Comparison of ENCODE assay signal across 22 cellular contexts in genomic region chrX:19687395-19687794, GRCh38.
DNase-seq lines count a peak whose midpoint lies in the region; ATAC-seq and TF ChIP-seq lines count a peak whose summit lies in the region.
"Had no signal": no experiment of that assay in that cellular context is flagged by ENCODE, and none has a peak within 500 bp of the region (broad histone marks: within the 10 kb centered on the region; RNA-seq: fewer than 3 reads in every experiment).

No MANE protein-coding gene starts in this region.

- H3K9me2 ChIP-seq in SK-N-SH, result no peaks in the 10 kb centered on the region

- no peak overlapping the region for H3K4me3 Mint-ChIP-seq in CD4-positive, alpha-beta memory T cell
- H3K4me3 Mint-ChIP-seq in T-cell, result no peak overlapping the region
- no peak overlapping the region for H3K4me3 Mint-ChIP-seq in memory B cell
- no peak overlapping the region for H3K4me3 Mint-ChIP-seq in activated T-cell treated with anti-CD3 and anti-CD28 coated beads, Interleukin-2, amount 50 U/mL, for 4 hours

- peak; percentile 10 for DNase-seq in SK-N-SH
- no peak for DNase-seq in CD4-positive, alpha-beta memory T cell
- no peak for DNase-seq in T-cell
- no peak for DNase-seq in memory B cell (ENCODE audit: low spot score in 2 of 2)
- DNase-seq in activated T-cell treated with anti-CD3 and anti-CD28 coated beads, Interleukin-2, amount 50 U/mL, for 4 hours, result no peak
- no peak for DNase-seq in NCI-H526 (lab: John Stamatoyannopoulos, UW)
- DNase-seq: DMS153; GDM1; Kasumi-1; MG63; NCI-H1092; NCI-H1436; NCI-H187 treated with DMSO at 0.1 percent for 48 hours; NCI-H2107; NCI-H510A; NCI-H774; NK-92 treated with Interleukin-12 subunit alpha and Interleukin-12 subunit beta, amount 100 ng/mL, for 24 hours; SHP77 treated with DMSO at 0.1 percent for 48 hours had no signal

- H3K4me1 Mint-ChIP-seq in CD4-positive, alpha-beta memory T cell, result peaks cover 39 to 59% (median 51%) of the 10 kb centered on the region in 4 donors
- H3K4me1 Mint-ChIP-seq in T-cell, result peaks cover 40 to 64% (median 56%) of the 10 kb centered on the region in 3 donors
- H3K4me1 Mint-ChIP-seq in memory B cell, result peaks cover 19% of the 10 kb centered on the region
- H3K4me1 Mint-ChIP-seq in activated T-cell treated with anti-CD3 and anti-CD28 coated beads, Interleukin-2, amount 50 U/mL, for 4 hours (ENCODE audit: low read depth), result peaks cover 60% of the 10 kb centered on the region

- no peaks in the 10 kb centered on the region for H4K20me1 ChIP-seq in SK-N-SH (ENCODE audit: insufficient read depth)

- no peak overlapping the region for H3K4me3 ChIP-seq in SK-N-SH (ENCODE audit: low read depth in 2 of 2, low read length in 1 of 2)
- H3K4me3 ChIP-seq in CD4-positive, alpha-beta memory T cell (ENCODE audit: low read length in 2 of 2), result no peak overlapping the region
- H3K4me3 ChIP-seq: MG63 had no signal

- POLR2A ChIA-PET in SK-N-SH (lab: Yijun Ruan, JAX) (no interaction called here), T-cell (lab: Charles Lee) (interaction anchor here (0.6 to 0.7 kb wide), 2 partner anchors 18 to 20 kb away, joined by 3 read pairs; no protein-coding TSS in a partner anchor)
- POLR2A ChIA-PET in CD4-positive, alpha-beta memory T cell (lab: Charles Lee; ENCODE audit: partially characterized antibody), result interaction anchor here (1.0 kb wide), 1 partner anchor 8 kb away, joined by 3 read pairs; no protein-coding TSS in a partner anchor

- CTCF ChIA-PET in SK-N-SH (lab: Yijun Ruan, JAX) (no interaction called here), T-cell (lab: Charles Lee) (no interaction called here)
- CTCF ChIA-PET in CD4-positive, alpha-beta memory T cell (lab: Charles Lee; ENCODE audit: partially characterized antibody), result no interaction called here

- no peaks in the 10 kb centered on the region for H3K9me3 ChIP-seq in SK-N-SH
- no peaks in the 10 kb centered on the region for H3K9me3 ChIP-seq in CD4-positive, alpha-beta memory T cell (ENCODE audit: control insufficient read depth in 1 of 2, low read length in 2 of 2)
- H3K9me3 ChIP-seq: MG63 had no signal

- H3F3A ChIP-seq in SK-N-SH (replicated peaks; ENCODE audit: insufficient read depth), result peaks cover 17% of the 10 kb centered on the region

- TF ChIP-seq EP300 in SK-N-SH (IDR thresholded peaks at IDR 0.05; ENCODE audit: borderline replicate concordance in 1 of 2, low read depth in 1 of 2, low read length in 1 of 2), result no peak

- peaks cover 11 to 17% of the 10 kb centered on the region in 2 experiments; a peak in 3 of 4 replicates for H3K4me1 ChIP-seq in SK-N-SH (ENCODE audit: control insufficient read depth in 1 of 2, insufficient read depth in 2 of 2, low read depth in 1 of 2, low read length in 1 of 2)
- peaks cover 48% of the 10 kb centered on the region for H3K4me1 ChIP-seq in CD4-positive, alpha-beta memory T cell (ENCODE audit: insufficient read depth, low read length)

- H3K4me2 ChIP-seq in SK-N-SH, result no peak overlapping the region

- H3K9ac ChIP-seq in SK-N-SH, result no peak overlapping the region

- H3K36me3 ChIP-seq in SK-N-SH (replicated peaks in 1 of 2; ENCODE audit: control insufficient read depth in 1 of 2, insufficient read depth in 2 of 2, low read length in 1 of 2), result no peaks in the 10 kb centered on the region
- H3K36me3 ChIP-seq in CD4-positive, alpha-beta memory T cell (ENCODE audit: insufficient read depth, low read length), result no peaks in the 10 kb centered on the region
- H3K36me3 ChIP-seq: MG63 had no signal

- no peaks in the 10 kb centered on the region for H3K79me2 ChIP-seq in SK-N-SH (ENCODE audit: insufficient read depth)

- ATAC-seq in SK-N-SH treated with all-trans-retinoic acid at 6 μM for 48 hours, result no peak
- no peak for ATAC-seq in T-cell (replicated peaks in 1 of 4)
- no peak for ATAC-seq in memory B cell (ENCODE audit: low read depth)
- ATAC-seq in activated T-cell treated with anti-CD3 and anti-CD28 coated beads, Interleukin-2, amount 50 U/mL, for 4 hours, result no peak
- no peak for ATAC-seq in GM21423 (IDR thresholded peaks at IDR 0.05; ENCODE audit: unreplicated experiment)

- H3K27ac Mint-ChIP-seq in CD4-positive, alpha-beta memory T cell, result peak overlapping the region; percentile 26 to 86 (median 66)
- H3K27ac Mint-ChIP-seq in T-cell, result peak overlapping the region; percentile 18 to 78
- peak overlapping the region; percentile 73 for H3K27ac Mint-ChIP-seq in memory B cell

- TF ChIP-seq RAD21 in SK-N-SH (IDR thresholded peaks at IDR 0.05; ENCODE audit: low read length), result no peak

- no peak for TF ChIP-seq CTCF in SK-N-SH (IDR thresholded peaks at IDR 0.05)

- peaks cover 0 to 61% of the 10 kb centered on the region in 2 donors for H3K36me3 Mint-ChIP-seq in CD4-positive, alpha-beta memory T cell
- H3K36me3 Mint-ChIP-seq in T-cell (peaks cover 15% of the 10 kb centered on the region), memory B cell (no peaks in the 10 kb centered on the region)
- H3K36me3 Mint-ChIP-seq in activated T-cell treated with anti-CD3 and anti-CD28 coated beads, Interleukin-2, amount 50 U/mL, for 4 hours (ENCODE audit: insufficient read depth), result peaks cover 5% of the 10 kb centered on the region

- H3K27me3 Mint-ChIP-seq in CD4-positive, alpha-beta memory T cell, result no peaks in the 10 kb centered on the region
- H3K27me3 Mint-ChIP-seq in T-cell (no peaks in the 10 kb centered on the region), memory B cell (no peaks in the 10 kb centered on the region)
- no peaks in the 10 kb centered on the region for H3K27me3 Mint-ChIP-seq in activated T-cell treated with anti-CD3 and anti-CD28 coated beads, Interleukin-2, amount 50 U/mL, for 4 hours (ENCODE audit: low read depth)

- WGBS in SK-N-SH (ENCODE audit: low lambda C conversion rate), result 47% methylated on average over 5 of the region's 5 CpGs

- H3K27me3 ChIP-seq in SK-N-SH (ENCODE audit: insufficient read depth), result no peaks in the 10 kb centered on the region
- H3K27me3 ChIP-seq in CD4-positive, alpha-beta memory T cell (ENCODE audit: insufficient read depth, low read length), result no peaks in the 10 kb centered on the region
- H3K27me3 ChIP-seq: MG63 had no signal

- no peaks in the 10 kb centered on the region for H3K9me3 Mint-ChIP-seq in CD4-positive, alpha-beta memory T cell
- no peaks in the 10 kb centered on the region for H3K9me3 Mint-ChIP-seq in T-cell
- H3K9me3 Mint-ChIP-seq in memory B cell, result no peaks in the 10 kb centered on the region
- no peaks in the 10 kb centered on the region for H3K9me3 Mint-ChIP-seq in activated T-cell treated with anti-CD3 and anti-CD28 coated beads, Interleukin-2, amount 50 U/mL, for 4 hours

- intact Hi-C loops in CD4-positive, alpha-beta memory T cell (cut with micrococcal nuclease), result no loop called here

- no peak overlapping the region for H3K27ac ChIP-seq in SK-N-SH (ENCODE audit: low read depth in 2 of 2, low read length in 1 of 2)
- H3K27ac ChIP-seq in CD4-positive, alpha-beta memory T cell (ENCODE audit: low read depth, low read length), result no peak overlapping the region
- H3K27ac ChIP-seq: C4-2B, RWPE1 had no signal

- no peak overlapping the region for H2AFZ ChIP-seq in SK-N-SH (ENCODE audit: low read depth)

TF ChIP-seq in SK-N-SH, 30 proteins besides CTCF, POLR2A, EP300 and RAD21:
- TF ChIP-seq GATA2 (CRISPR knock-in tag; IDR thresholded peaks at IDR 0.05) (peak; percentile 76), SMC3 (IDR thresholded peaks at IDR 0.05; ENCODE audit: low read depth, low read length) (no peak)

TF ChIP-seq in SK-N-SH treated with all-trans-retinoic acid at 6 μM for 48 hours, 23 proteins besides CTCF, POLR2A, EP300 and RAD21:
- TF ChIP-seq ZNF8 (CRISPR knock-in tag; IDR thresholded peaks at IDR 0.05) (no peak), ISL1 (CRISPR knock-in tag; IDR thresholded peaks at IDR 0.05) (no peak), OSR1 (CRISPR knock-in tag; IDR thresholded peaks at IDR 0.05) (no peak), ZNF565 (CRISPR knock-in tag; conservative IDR thresholded peaks at IDR 0.05; ENCODE audit: low read depth) (no peak), PPARA (CRISPR knock-in tag; IDR thresholded peaks at IDR 0.05; ENCODE audit: borderline replicate concordance) (no peak), ZC3H10 (CRISPR knock-in tag; IDR thresholded peaks at IDR 0.05) (no peak), CSRNP3 (CRISPR knock-in tag; IDR thresholded peaks at IDR 0.05) (no peak), BACH2 (CRISPR knock-in tag; IDR thresholded peaks at IDR 0.05; ENCODE audit: borderline replicate concordance) (no peak)
- TF ChIP-seq, protein P1, sequence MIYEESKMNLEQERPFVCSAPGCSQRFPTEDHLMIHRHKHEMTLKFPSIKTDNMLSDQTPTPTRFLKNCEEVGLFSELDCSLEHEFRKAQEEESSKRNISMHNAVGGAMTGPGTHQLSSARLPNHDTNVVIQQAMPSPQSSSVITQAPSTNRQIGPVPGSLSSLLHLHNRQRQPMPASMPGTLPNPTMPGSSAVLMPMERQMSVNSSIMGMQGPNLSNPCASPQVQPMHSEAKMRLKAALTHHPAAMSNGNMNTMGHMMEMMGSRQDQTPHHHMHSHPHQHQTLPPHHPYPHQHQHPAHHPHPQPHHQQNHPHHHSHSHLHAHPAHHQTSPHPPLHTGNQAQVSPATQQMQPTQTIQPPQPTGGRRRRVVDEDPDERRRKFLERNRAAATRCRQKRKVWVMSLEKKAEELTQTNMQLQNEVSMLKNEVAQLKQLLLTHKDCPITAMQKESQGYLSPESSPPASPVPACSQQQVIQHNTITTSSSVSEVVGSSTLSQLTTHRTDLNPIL (CRISPR knock-in tag; IDR thresholded peaks at IDR 0.05; ENCODE audit: low read depth), result no peak
TF ChIP-seq in SK-N-SH treated with all-trans-retinoic acid at 6 μM for 48 hours: peak in this region for 0.
